24 cellular contexts compared by ENCODE assay signal in genomic region chr10:124011464-124011863, GRCh38.
DNase-seq lines count a peak whose midpoint lies in the region; ATAC-seq and TF ChIP-seq lines count a peak whose summit lies in the region.
"Had no signal": no experiment of that assay in that cellular context is flagged by ENCODE, and none has a peak within 500 bp of the region (broad histone marks: within the 10 kb centered on the region; RNA-seq: fewer than 3 reads in every experiment).

No MANE protein-coding gene starts in this region.

- H2AK5ac ChIP-seq in mesendoderm (ENCODE audit: low read length) = no peak overlapping the region

- no peaks in the 10 kb centered on the region for H3K36me3 Mint-ChIP-seq in activated naive CD8-positive, alpha-beta T cell treated with anti-CD3 and anti-CD28 coated beads for 36 hours
- H3K36me3 Mint-ChIP-seq: activated naive CD4-positive, alpha-beta T cell treated with anti-CD3 and anti-CD28 coated beads, Interleukin-2, amount 10 ng/mL, durations not matched to agents 7 days and 5 days; CD4-positive, CD25-positive, alpha-beta regulatory T cell; stimulated activated effector memory CD8-positive, alpha-beta T cell treated with anti-CD3 and anti-CD28 coated beads, Interleukin-12 subunit alpha, Interleukin-12 subunit beta, amount 100 ng/mL, for 72 hours had no signal

- H3K4me3 Mint-ChIP-seq in activated naive CD8-positive, alpha-beta T cell treated with anti-CD3 and anti-CD28 coated beads for 36 hours = no peak overlapping the region
- H3K4me3 Mint-ChIP-seq: activated naive CD4-positive, alpha-beta T cell treated with anti-CD3 and anti-CD28 coated beads, Interleukin-2, amount 10 ng/mL, durations not matched to agents 7 days and 5 days; activated T-helper 17 cell treated with anti-CD3 and anti-CD28 coated beads, Interleukin-2, amount 50 U/mL, for 72 hours; brain; CD4-positive, CD25-positive, alpha-beta regulatory T cell; mesothelial cell of epicardium; naive B cell; stimulated activated effector memory CD8-positive, alpha-beta T cell treated with anti-CD3 and anti-CD28 coated beads, Interleukin-12 subunit alpha, Interleukin-12 subunit beta, amount 100 ng/mL, for 72 hours had no signal

- H3K9ac ChIP-seq in mesendoderm (ENCODE audit: low read length) = no peak overlapping the region
- H3K9ac ChIP-seq in stomach smooth muscle (ENCODE audit: low read length in 2 of 2) = no peak overlapping the region
- H3K9ac ChIP-seq: KMS-11 had no signal

- H4K5ac ChIP-seq in mesendoderm (ENCODE audit: low read length) = no peak overlapping the region

- TF ChIP-seq CTCF in epithelial cell of esophagus (IDR thresholded peaks at IDR 0.05; ENCODE audit: insufficient read depth, low read depth, low read length, missing control alignments) (no peak), GM20000 (IDR thresholded peaks at IDR 0.05; ENCODE audit: extremely low read depth, missing control alignments) (no peak)

- H3K27me3 ChIP-seq in mesendoderm (ENCODE audit: insufficient read depth, low read length, poor library complexity) (no peaks in the 10 kb centered on the region), stomach smooth muscle (ENCODE audit: control insufficient read depth in 1 of 2, insufficient read depth in 2 of 2, low read length in 2 of 2) (no peaks in the 10 kb centered on the region)
- H3K27me3 ChIP-seq: SJCRH30 had no signal

- H3K23ac ChIP-seq in mesendoderm (ENCODE audit: low read length) = no peak overlapping the region

- H3K4me1 ChIP-seq in mesendoderm (ENCODE audit: control insufficient read depth, low read depth, low read length) = no peaks in the 10 kb centered on the region
- H3K4me1 ChIP-seq in stomach smooth muscle (ENCODE audit: control insufficient read depth, insufficient read depth, low read length) = peaks cover 66% of the 10 kb centered on the region
- H3K4me1 ChIP-seq: left ventricle myocardium inferior, prostate gland, SJCRH30 had no signal

- no peaks in the 10 kb centered on the region for H3K79me1 ChIP-seq in mesendoderm (ENCODE audit: low read length)

- H2BK120ac ChIP-seq in mesendoderm (ENCODE audit: low read depth, low read length) = no peak overlapping the region

- H3K36me3 ChIP-seq in mesendoderm (ENCODE audit: control insufficient read depth, insufficient read depth, low read length) = peaks cover 3% of the 10 kb centered on the region
- peaks cover 23 to 35% of the 10 kb centered on the region in 2 donors for H3K36me3 ChIP-seq in stomach smooth muscle (ENCODE audit: control insufficient read depth in 2 of 2, insufficient read depth in 2 of 2, low read length in 2 of 2)
- H3K36me3 ChIP-seq: prostate gland, SJCRH30, WERI-Rb-1 had no signal

- no peak overlapping the region for H2BK15ac ChIP-seq in mesendoderm (replicated peaks; ENCODE audit: low read depth)

- no peak overlapping the region for H4K8ac ChIP-seq in mesendoderm (ENCODE audit: low read depth, low read length)

- H3K27me3 Mint-ChIP-seq in activated naive CD8-positive, alpha-beta T cell treated with anti-CD3 and anti-CD28 coated beads for 36 hours = peaks cover 3% of the 10 kb centered on the region
- H3K27me3 Mint-ChIP-seq: activated T-helper 17 cell treated with anti-CD3 and anti-CD28 coated beads, Interleukin-2, amount 50 U/mL, for 72 hours; naive B cell had no signal

- ATAC-seq in HG03457 (IDR thresholded peaks at IDR 0.05; ENCODE audit: unreplicated experiment) = no peak
- ATAC-seq: activated T-helper 17 cell treated with anti-CD3 and anti-CD28 coated beads, Interleukin-2, amount 50 U/mL, for 72 hours; stimulated activated effector memory CD8-positive, alpha-beta T cell treated with anti-CD3 and anti-CD28 coated beads, Interleukin-12 subunit alpha, Interleukin-12 subunit beta, amount 100 ng/mL, for 72 hours had no signal

- no peak overlapping the region for H3K4ac ChIP-seq in mesendoderm (ENCODE audit: low read depth, low read length)

- WGBS in mesendoderm (ENCODE audit: extremely low coverage, insufficient coverage, low lambda C conversion rate) = no CpG with 5 or more reads among the region's 11 CpGs

- H3K9me3 ChIP-seq in stomach smooth muscle (ENCODE audit: control insufficient read depth in 2 of 2, low read length in 2 of 2) = peaks cover 0 to 4% of the 10 kb centered on the region in 2 donors
- H3K9me3 ChIP-seq: prostate gland, SJCRH30 had no signal

- no peak overlapping the region for H3K27ac Mint-ChIP-seq in activated naive CD8-positive, alpha-beta T cell treated with anti-CD3 and anti-CD28 coated beads for 36 hours
- H3K27ac Mint-ChIP-seq: activated naive CD4-positive, alpha-beta T cell treated with anti-CD3 and anti-CD28 coated beads, Interleukin-2, amount 10 ng/mL, durations not matched to agents 7 days and 5 days; activated T-helper 17 cell treated with anti-CD3 and anti-CD28 coated beads, Interleukin-2, amount 50 U/mL, for 72 hours; brain; CD4-positive, CD25-positive, alpha-beta regulatory T cell; mesothelial cell of epicardium; stimulated activated effector memory CD8-positive, alpha-beta T cell treated with anti-CD3 and anti-CD28 coated beads, Interleukin-12 subunit alpha, Interleukin-12 subunit beta, amount 100 ng/mL, for 72 hours had no signal

- H3K27ac ChIP-seq in mesendoderm (ENCODE audit: low read depth, low read length) (no peak overlapping the region), stomach smooth muscle (ENCODE audit: low read length) (peak overlapping the region; percentile 97)
- H3K27ac ChIP-seq: KMS-11, left ventricle myocardium inferior, prostate gland, SJCRH30, WERI-Rb-1 had no signal

- H3K9me3 Mint-ChIP-seq in activated naive CD8-positive, alpha-beta T cell treated with anti-CD3 and anti-CD28 coated beads for 36 hours = peaks cover 9% of the 10 kb centered on the region

- no peak overlapping the region for H3K18ac ChIP-seq in mesendoderm (ENCODE audit: low read length)

- H3K4me1 Mint-ChIP-seq in activated naive CD8-positive, alpha-beta T cell treated with anti-CD3 and anti-CD28 coated beads for 36 hours = no peaks in the 10 kb centered on the region
- H3K4me1 Mint-ChIP-seq: activated naive CD4-positive, alpha-beta T cell treated with anti-CD3 and anti-CD28 coated beads, Interleukin-2, amount 10 ng/mL, durations not matched to agents 7 days and 5 days; activated T-helper 17 cell treated with anti-CD3 and anti-CD28 coated beads, Interleukin-2, amount 50 U/mL, for 72 hours; CD4-positive, CD25-positive, alpha-beta regulatory T cell; mesothelial cell of epicardium; stimulated activated effector memory CD8-positive, alpha-beta T cell treated with anti-CD3 and anti-CD28 coated beads, Interleukin-12 subunit alpha, Interleukin-12 subunit beta, amount 100 ng/mL, for 72 hours had no signal

- no peak overlapping the region for H3K4me2 ChIP-seq in mesendoderm (ENCODE audit: low read length)
- H3K4me2 ChIP-seq: KMS-11 had no signal

- no peak overlapping the region for H2BK5ac ChIP-seq in mesendoderm (ENCODE audit: low read length)

- DNase-seq in RPMI7951 (ENCODE audit: low read depth) (peak; percentile 92), epithelial cell of esophagus (ENCODE audit: low read depth) (peak; percentile 70), mesendoderm (peak; percentile 33), GM20000 (ENCODE audit: low spot score) (no peak), NCI-H2029 treated with DMSO at 0.1 percent for 48 hours (lab: John Stamatoyannopoulos, UW) (no peak)
- DNase-seq in activated naive CD8-positive, alpha-beta T cell treated with anti-CD3 and anti-CD28 coated beads for 36 hours = no peak
- DNase-seq: activated CD4-positive, alpha-beta T cell treated with anti-CD3 and anti-CD28 coated beads for 48 hours; activated naive CD4-positive, alpha-beta T cell treated with anti-CD3 and anti-CD28 coated beads, Interleukin-2, amount 10 ng/mL, durations not matched to agents 7 days and 5 days; amniotic stem cell; CD4-positive, CD25-positive, alpha-beta regulatory T cell; DND-41; left ventricle myocardium inferior; naive B cell; NCI-H146; SJCRH30 had no signal

- H3K4me3 ChIP-seq in epithelial cell of esophagus (ENCODE audit: low read length) (no peak overlapping the region), mesendoderm (ENCODE audit: low read length) (no peak overlapping the region), stomach smooth muscle (ENCODE audit: low read length in 2 of 2) (no peak overlapping the region)
- H3K4me3 ChIP-seq: left ventricle myocardium inferior, prostate gland, SJCRH30 had no signal

- H3K79me2 ChIP-seq in mesendoderm (ENCODE audit: control insufficient read depth, insufficient read depth, low read length) = no peaks in the 10 kb centered on the region

- no peak overlapping the region for H3K56ac ChIP-seq in mesendoderm (ENCODE audit: low read length)

Comparison
In these comparisons a context has a peak if more than half of its experiments do, and no peak if none do; other contexts are left out.
1. DNase-seq: peak in RPMI7951 (single experiment), epithelial cell of esophagus (single experiment) and mesendoderm (single experiment); none in GM20000 (single experiment), NCI-H2029 treated with DMSO at 0.1 percent for 48 hours (single experiment) and activated naive CD8-positive, alpha-beta T cell treated with anti-CD3 and anti-CD28 coated beads for 36 hours (single experiment).